Comparison of ENCODE assay signal across 9 cellular contexts in genomic region chr11:125452125-125452470, GRCh38. TPM values are rescaled to one million over a fixed set of nuclear protein-coding genes. Genes with fewer than 3 reads are reported as not detected.
DNase-seq lines count a peak whose midpoint lies in the region; ATAC-seq and TF ChIP-seq lines count a peak whose summit lies in the region.
"Had no signal": no experiment of that assay in that cellular context is flagged by ENCODE, and none has a peak within 500 bp of the region (broad histone marks: within the 10 kb centered on the region; RNA-seq: fewer than 3 reads in every experiment).

No MANE protein-coding gene starts in this region.

- no peak overlapping the region for H3K4me3 ChIP-seq in esophagus muscularis mucosa
- H3K4me3 ChIP-seq in mucosa of stomach (ENCODE audit: low read length): no peak overlapping the region
- H3K4me3 ChIP-seq in upper lobe of left lung: no peak overlapping the region
- H3K4me3 ChIP-seq: psoas muscle had no signal

- H3K4me1 ChIP-seq in esophagus muscularis mucosa (peaks cover 10 to 15% (median 13%) of the 10 kb centered on the region in 4 donors), mucosa of stomach (ENCODE audit: control insufficient read depth, insufficient read depth, low read length) (peaks cover 13% of the 10 kb centered on the region), upper lobe of left lung (peaks cover 12 to 19% (median 17%) of the 10 kb centered on the region in 4 donors)
- H3K4me1 ChIP-seq: psoas muscle had no signal

- TF ChIP-seq CTCF in VCaP (conservative IDR thresholded peaks at IDR 0.05) (no peak), esophagus muscularis mucosa (IDR thresholded peaks at IDR 0.05) (no peak), upper lobe of left lung (IDR thresholded peaks at IDR 0.05) (no peak)

- H3K9ac ChIP-seq in mucosa of stomach (ENCODE audit: low read length): peak overlapping the region; percentile 39

- H3K9me3 ChIP-seq in esophagus muscularis mucosa (no peaks in the 10 kb centered on the region), mucosa of stomach (ENCODE audit: control insufficient read depth, low read length) (no peaks in the 10 kb centered on the region), upper lobe of left lung (no peaks in the 10 kb centered on the region)
- H3K9me3 ChIP-seq: psoas muscle had no signal

- ATAC-seq in upper lobe of left lung (ENCODE audit: low FRiP score in 2 of 2): no peak
- ATAC-seq in HG02798 (IDR thresholded peaks at IDR 0.05; ENCODE audit: poor library complexity, unreplicated experiment): no peak

- H3K36me3 ChIP-seq in esophagus muscularis mucosa (peaks cover 0 to 37% (median 10%) of the 10 kb centered on the region in 4 donors), mucosa of stomach (ENCODE audit: control insufficient read depth, insufficient read depth, low read length) (no peaks in the 10 kb centered on the region), upper lobe of left lung (peaks cover 0 to 4% (median 0%) of the 10 kb centered on the region in 4 donors)

- TF ChIP-seq POLR2A in esophagus muscularis mucosa (IDR thresholded peaks at IDR 0.05; ENCODE audit: low read depth) (no peak), upper lobe of left lung (IDR thresholded peaks at IDR 0.05) (no peak)

- WGBS in esophagus muscularis mucosa: 85% methylated on average over 7 of the region's 7 CpGs
- 73 to 83% methylated on average over 7 of the region's 7 CpGs for WGBS in upper lobe of left lung, 2 donors

- H3K27ac ChIP-seq in VCaP: peak overlapping the region; percentile 46; the same call in 1 of the 2 replicates
- peak overlapping the region in 3 of 4 donors; percentile 1 to 40 (median 11) for H3K27ac ChIP-seq in esophagus muscularis mucosa (replicated peaks in 1 of 4)
- H3K27ac ChIP-seq in upper lobe of left lung: peak overlapping the region in 3 of 4 donors; percentile 52 to 59 (median 53)
- H3K27ac ChIP-seq: psoas muscle had no signal

- TF ChIP-seq EP300 in esophagus muscularis mucosa (IDR thresholded peaks at IDR 0.05) (no peak), upper lobe of left lung (IDR thresholded peaks at IDR 0.05) (no peak)

- no peak for DNase-seq in esophagus muscularis mucosa (ENCODE audit: extremely low spot score)
- no peak for DNase-seq in upper lobe of left lung
- DNase-seq in stimulated activated CD8-positive, alpha-beta memory T cell treated with anti-CD3 and anti-CD28 coated beads, Interleukin-4, amount 100 ng/mL, for 48 hours: no peak
- DNase-seq in activated CD4-positive, alpha-beta T cell treated with anti-CD3 and anti-CD28 coated beads for 1 hour: no peak
- DNase-seq: NCI-H187, psoas muscle had no signal

- H3K27me3 ChIP-seq in esophagus muscularis mucosa (no peaks in the 10 kb centered on the region), mucosa of stomach (ENCODE audit: control insufficient read depth, insufficient read depth, low read length) (no peaks in the 10 kb centered on the region), upper lobe of left lung (no peaks in the 10 kb centered on the region)

- intact Hi-C loops in esophagus muscularis mucosa (cut with DNase I): no loop called here

RNA-seq across cellular contexts. Expression of gene FEZ1, which starts 44.0 kb away (rescaled TPM):
- total RNA-seq in esophagus muscularis mucosa (10 to 100 TPM; 54.5 to 95.6 (median 76.2) TPM), upper lobe of left lung (10 to 100 TPM; 12.8 to 35.3 (median 19.8) TPM)
